In genomic region chr1:212844521-212844920, GRCh38 we compare ENCODE assay signal across 12 cellular contexts. TPM values are rescaled to one million over a fixed set of nuclear protein-coding genes. Genes with fewer than 3 reads are reported as not detected.
"Had no signal": no experiment of that assay in that cellular context is flagged by ENCODE, and none has a peak within 500 bp of the region (broad histone marks: within the 10 kb centered on the region; RNA-seq: fewer than 3 reads in every experiment).

No MANE protein-coding gene starts in this region.

RNA-seq across cellular contexts. Expression of gene SPATA45, which starts 2.9 kb away (rescaled TPM):
- total RNA-seq: stomach, subcutaneous adipose tissue, suprapubic skin, thoracic aorta, thyroid gland, tibial nerve, transverse colon, upper lobe of right lung, ureter, urinary bladder, uterus, vagina had no signal
- polyA plus RNA-seq: stomach, urinary bladder had no signal
